ENCODE assay signal across 9 cellular contexts in genomic region chr15:91866371-91866905, GRCh38. TPM values are rescaled to one million over a fixed set of nuclear protein-coding genes. Genes with fewer than 3 reads are reported as not detected.
DNase-seq lines count a peak whose midpoint lies in the region; ATAC-seq and TF ChIP-seq lines count a peak whose summit lies in the region.
"Had no signal": no experiment of that assay in that cellular context is flagged by ENCODE, and none has a peak within 500 bp of the region (broad histone marks: within the 10 kb centered on the region; RNA-seq: fewer than 3 reads in every experiment).

No MANE protein-coding gene starts in this region.

- H2AK5ac ChIP-seq in IMR-90 (ENCODE audit: low read depth, low read length) = no peak overlapping the region

- no peak overlapping the region for H3K23ac ChIP-seq in IMR-90 (ENCODE audit: low read depth, low read length)

- H2AK9ac ChIP-seq in IMR-90 (replicated peaks; ENCODE audit: low read depth, low read length, poor library complexity) = no peak overlapping the region

- intact Hi-C loops in IMR-90 (cut with micrococcal nuclease) (loop anchor here (5.0 kb wide), 2 partner anchors 61 to 106 kb away; no protein-coding TSS in a partner anchor), left ventricle myocardium superior (cut with micrococcal nuclease) (no loop called here), testis (cut with DNase I; ENCODE audit: low total_unique reads) (no loop called here)

- H2BK20ac ChIP-seq in IMR-90 (ENCODE audit: low read depth, low read length) = peak overlapping the region; percentile 27; the same call in 1 of the 2 replicates

- peak overlapping the region; percentile 93 for H3K27ac Mint-ChIP-seq in T-helper 17 cell

- peak overlapping the region in 1 of 2 experiments; percentile 56; a peak in 2 of 4 replicates for H4K8ac ChIP-seq in IMR-90 (ENCODE audit: low read depth in 2 of 2, low read length in 2 of 2)

- H3K27me3 Mint-ChIP-seq in T-helper 17 cell = no peaks in the 10 kb centered on the region

- H3K9ac ChIP-seq in IMR-90 (ENCODE audit: low read depth, low read length) = no peak overlapping the region

- H4K5ac ChIP-seq in IMR-90 (ENCODE audit: low read depth, low read length) = peak overlapping the region; percentile 55

- dilution Hi-C loops in IMR-90 (cut with HindIII; ENCODE audit: low sequenced_read_pairs, unreplicated experiment) = no loop called here

- H3K4me3 Mint-ChIP-seq in T-helper 17 cell = peak overlapping the region; percentile 75

- H4K91ac ChIP-seq in IMR-90 (ENCODE audit: insufficient read depth, low read depth, low read length) = no peak overlapping the region; the same call in 1 of the 2 replicates

- no peak overlapping the region for H3K56ac ChIP-seq in IMR-90 (ENCODE audit: extremely low read depth, insufficient read depth, low read length)

- TF ChIP-seq RAD21 in IMR-90 (IDR thresholded peaks at IDR 0.05; ENCODE audit: low read length) = no peak

- WGBS in IMR-90 (ENCODE audit: extremely low coverage in 2 of 2, insufficient read length in 1 of 2), 2 experiments = no CpG with 5 or more reads among the region's 6 CpGs
- WGBS in testis, 2 donors = 43 to 64% methylated on average over 6 of the region's 6 CpGs

- TF ChIP-seq POLR2A in IMR-90 (IDR thresholded peaks at IDR 0.05; ENCODE audit: low read depth, low read length) = no peak
- TF ChIP-seq POLR2A in testis (IDR thresholded peaks at IDR 0.05) = no peak

- TF ChIP-seq CTCF in IMR-90 (conservative IDR thresholded peaks at IDR 0.05; ENCODE audit: low read depth, low read length) = no peak
- no peak for TF ChIP-seq CTCF in testis (IDR thresholded peaks at IDR 0.05)

- H2BK120ac ChIP-seq in IMR-90 (ENCODE audit: low read depth, low read length) = peak overlapping the region; percentile 20

- peaks cover 0 to 22% of the 10 kb centered on the region in 2 experiments; a peak in 2 of 4 replicates for H3K79me1 ChIP-seq in IMR-90 (ENCODE audit: low read depth in 1 of 2, low read length in 2 of 2)

- H3K9me3 ChIP-seq in IMR-90 (ENCODE audit: control insufficient read depth, insufficient read depth, low read length) = no peaks in the 10 kb centered on the region
- no peaks in the 10 kb centered on the region for H3K9me3 ChIP-seq in T-helper 17 cell (ENCODE audit: control insufficient read depth, low read length, poor library complexity, severe bottlenecking)
- no peaks in the 10 kb centered on the region for H3K9me3 ChIP-seq in testis

- no peaks in the 10 kb centered on the region for H3K36me3 Mint-ChIP-seq in T-helper 17 cell (ENCODE audit: low read depth)

- CTCF ChIA-PET in IMR-90 (lab: Yijun Ruan, JAX) = interaction anchor here (0.6 to 1.4 kb wide), 3 partner anchors 12 to 268 kb away, joined by 5 to 6 read pairs (median 5); partner anchors contain the start of gene SLCO3A1

- H3K4me1 ChIP-seq in IMR-90 (ENCODE audit: control insufficient read depth, insufficient read depth, low read length) (peaks cover 17% of the 10 kb centered on the region), testis (peaks cover 45% of the 10 kb centered on the region)

- no peaks in the 10 kb centered on the region for H3K36me3 ChIP-seq in IMR-90 (ENCODE audit: control insufficient read depth, insufficient read depth, low read length)
- no peaks in the 10 kb centered on the region for H3K36me3 ChIP-seq in testis (ENCODE audit: low read depth, missing control alignments)

- H2BK5ac ChIP-seq in IMR-90 (ENCODE audit: low read depth, low read length, poor library complexity, severe bottlenecking) = peak overlapping the region; percentile 38

- no TSS peak for BruUV-seq in IMR-90 (replicated peaks; lab: Mats Ljungman, UMichigan)

- H3K14ac ChIP-seq in IMR-90 (replicated peaks; ENCODE audit: low read depth, low read length) = peak overlapping the region; percentile 48; the same call in 1 of the 2 replicates

- ATAC-seq in IMR-90 (ENCODE audit: low read depth) (no peak), T-helper 17 cell (peak; percentile 69), left ventricle myocardium superior (peak; percentile 61)

- in situ Hi-C loops in IMR-90 (cut with MboI; ENCODE audit: low sequenced_read_pairs) = no loop called here

- peaks cover 6% of the 10 kb centered on the region; the same call in 1 of the 2 replicates for H3K9me1 ChIP-seq in IMR-90 (ENCODE audit: insufficient read depth, low read length)

- DNase-seq in IMR-90 = peak; percentile 22
- DNase-seq in T-helper 17 cell = no peak
- peak; percentile 50 for DNase-seq in left ventricle myocardium superior
- DNase-seq in testis = no peak
- no peak for DNase-seq in NCI-H1930 (lab: John Stamatoyannopoulos, UW)
- DNase-seq in putamen (ENCODE audit: low spot score) = no peak
- DNase-seq in DMS153 (lab: John Stamatoyannopoulos, UW) = no peak
- DNase-seq: activated CD4-positive, alpha-beta T cell treated with anti-CD3 and anti-CD28 coated beads for 4 hours; NCI-H2029 treated with DMSO at 0.1 percent for 48 hours had no signal

- H3K18ac ChIP-seq in IMR-90 (ENCODE audit: low read depth, low read length) = peak overlapping the region; percentile 56; the same call in 1 of the 2 replicates

- 0 out of 2 replicates have a peak, but pooled peaks cover 4% of the 10 kb centered on the region for H4K20me1 ChIP-seq in IMR-90 (ENCODE audit: insufficient read depth, low read length)

- peak overlapping the region; percentile 52 for H3K4ac ChIP-seq in IMR-90 (ENCODE audit: low read depth, low read length)

- H3K4me2 ChIP-seq in IMR-90 (ENCODE audit: low read depth, low read length) = no peak overlapping the region

- POLR2A ChIA-PET in IMR-90 (lab: Charles Lee; ENCODE audit: unreplicated experiment) = no interaction called here

- H3K27me3 ChIP-seq in IMR-90 (ENCODE audit: control insufficient read depth, insufficient read depth, low read length) = no peaks in the 10 kb centered on the region
- H3K27me3 ChIP-seq in testis = no peaks in the 10 kb centered on the region

- peaks cover 66% of the 10 kb centered on the region for H3K4me1 Mint-ChIP-seq in T-helper 17 cell

- H3K27ac ChIP-seq in IMR-90 (ENCODE audit: insufficient read depth, low read length) (no peak overlapping the region), testis (peak overlapping the region; percentile 70 to 84)

- H2BK15ac ChIP-seq in IMR-90 (ENCODE audit: low read depth, low read length) = 0 out of 3 replicates have a peak overlapping the region, but pooled peaks have one; percentile 32

- H3K4me3 ChIP-seq in IMR-90 (ENCODE audit: insufficient read depth, low read depth, low read length) = no peak overlapping the region
- no peak overlapping the region for H3K4me3 ChIP-seq in testis

- H2AFZ ChIP-seq in IMR-90 (replicated peaks; ENCODE audit: low read length, poor library complexity) = no peak overlapping the region

TF ChIP-seq in IMR-90, 13 proteins besides CTCF, POLR2A, EP300 and RAD21:
- TF ChIP-seq MXI1 (IDR thresholded peaks at IDR 0.05; ENCODE audit: borderline replicate concordance, low read depth, low read length) = no peak
- no peak for TF ChIP-seq MAFK (IDR thresholded peaks at IDR 0.05; ENCODE audit: low read depth, low read length)
- TF ChIP-seq FOS (IDR thresholded peaks at IDR 0.05; ENCODE audit: low read depth, low read length) = no peak
- no peak for TF ChIP-seq SMC3 (IDR thresholded peaks at IDR 0.05; ENCODE audit: low read depth, low read length)
- no peak for TF ChIP-seq CHD1 (IDR thresholded peaks at IDR 0.05; ENCODE audit: low read depth, low read length)
- no peak for TF ChIP-seq CEBPB (IDR thresholded peaks at IDR 0.05; ENCODE audit: low read depth, low read length)
- TF ChIP-seq BHLHE40 (IDR thresholded peaks at IDR 0.05; ENCODE audit: low read depth, low read length) = no peak
- no peak for TF ChIP-seq RFX5 (IDR thresholded peaks at IDR 0.05; ENCODE audit: low read depth, low read length)
- no peak for TF ChIP-seq MAZ (IDR thresholded peaks at IDR 0.05; ENCODE audit: borderline replicate concordance, low read depth, low read length)
- no peak for TF ChIP-seq USF2 (IDR thresholded peaks at IDR 0.05; ENCODE audit: low read depth, low read length)
- TF ChIP-seq ELK1 (IDR thresholded peaks at IDR 0.05; ENCODE audit: borderline replicate concordance, low read depth, low read length) = no peak
- TF ChIP-seq NFE2L2 (IDR thresholded peaks at IDR 0.05; ENCODE audit: low read depth, low read length) = no peak
TF ChIP-seq in IMR-90: peak in this region for 0.

RNA-seq across cellular contexts. Expression of gene SLCO3A1, which starts 12.9 kb away (rescaled TPM):
- total RNA-seq in IMR-90 (2012; rRNA removed) (2.2 and 4.7 TPM in 2 replicates), T-helper 17 cell (10 to 100 TPM; 55.9 to 65.1 TPM), left ventricle myocardium superior (52.8 TPM), testis (10 to 100 TPM; 76.3 to 77.2 TPM)
- polyA plus RNA-seq in IMR-90 (2012; rRNA removed) (8.1 and 11.2 TPM in 2 replicates), testis (ENCODE audit: insufficient read depth, low read depth, low replicate concordance) (144 TPM)
- 7.8 and 11.2 TPM in 2 replicates for polyA plus RNA-seq in IMR-90 (2012; cell fraction: cytosol; rRNA removed)
- 7.1 and 8.5 TPM in 2 replicates for polyA plus RNA-seq in IMR-90 (2012; cell fraction: nucleus; rRNA removed; ENCODE audit: low replicate concordance)

Comparison
In these comparisons a context has a peak if more than half of its experiments do, and no peak if none do; other contexts are left out.
1. DNase-seq: peak in IMR-90 (single experiment) and left ventricle myocardium superior (single experiment); none in T-helper 17 cell (0 of 3), testis (single experiment), NCI-H1930 (0 of 2), putamen (single experiment) and DMS153 (single experiment).